ENCODE assay signal across 8 cellular contexts in the genomic region with DNA sequence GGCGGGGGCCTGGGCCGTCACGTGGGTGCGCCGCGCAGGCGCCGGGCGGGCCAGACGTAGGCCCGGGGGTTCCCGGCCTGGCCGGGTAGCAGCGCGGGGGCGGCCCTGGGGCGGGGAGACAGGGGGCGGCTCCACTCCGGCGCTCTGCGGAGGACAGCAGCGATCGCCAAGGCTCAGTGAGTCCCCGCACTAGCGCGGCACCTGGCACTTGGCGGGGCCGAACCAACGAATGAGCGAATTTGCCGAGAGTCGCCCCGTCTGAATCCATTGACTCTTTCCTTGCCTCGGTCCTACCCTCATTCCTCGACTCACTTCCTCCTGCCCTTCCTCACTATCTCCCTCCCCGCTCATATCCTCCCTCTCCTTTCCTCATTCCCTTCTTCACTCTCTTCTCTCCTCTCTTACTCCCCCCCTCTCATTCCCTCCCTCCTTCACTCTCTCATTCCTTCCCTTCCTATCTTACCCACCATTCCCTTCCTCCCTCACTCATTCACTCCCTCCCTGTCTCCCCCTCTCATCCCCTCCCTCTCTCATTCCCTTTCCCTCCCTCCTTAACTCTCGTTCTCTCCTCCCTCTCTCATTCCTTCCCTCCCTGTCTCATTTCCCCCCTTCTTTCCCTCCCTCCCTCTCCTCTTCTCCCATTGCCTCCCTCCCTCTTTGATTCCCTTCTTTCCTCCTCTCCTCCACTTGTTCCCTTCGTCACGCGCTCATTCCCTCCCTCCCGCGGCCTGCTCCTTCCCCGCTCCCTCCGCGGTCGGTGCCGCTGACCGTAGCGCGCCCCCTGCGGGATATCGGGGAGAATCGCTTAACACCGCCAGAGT. TPM values are rescaled to one million over a fixed set of nuclear protein-coding genes. Genes with fewer than 3 reads are reported as not detected.
DNase-seq lines count a peak whose midpoint lies in the region; ATAC-seq, FAIRE-seq and TF ChIP-seq lines count a peak whose summit lies in the region.

No MANE protein-coding gene starts in this region.

- peaks cover 16% of the 10 kb centered on the region for H3K36me3 Mint-ChIP-seq in WTC11

- peaks cover 43% of the 10 kb centered on the region for H3K79me2 ChIP-seq in smooth muscle cell (ENCODE audit: low read depth)

- under 1% methylated on average over 32 of the region's 54 CpGs for WGBS in smooth muscle cell (ENCODE audit: low lambda C conversion rate)

- H2AFZ ChIP-seq in smooth muscle cell (ENCODE audit: low read depth), result peak overlapping the region; percentile 91

- H3K27ac Mint-ChIP-seq in WTC11, result peak overlapping the region; percentile 85

- peak overlapping the region; percentile 92 for H3K4me3 Mint-ChIP-seq in WTC11

- TF ChIP-seq CTCF in WTC11 (IDR thresholded peaks at IDR 0.05), result peak; percentile 70
- TF ChIP-seq CTCF in bronchial epithelial cell (IDR thresholded peaks at IDR 0.05; ENCODE audit: insufficient read depth, low read length, severe bottlenecking), result peak; percentile 88
- peak; percentile 76 for TF ChIP-seq CTCF in smooth muscle cell (IDR thresholded peaks at IDR 0.05; ENCODE audit: borderline replicate concordance, insufficient read depth, poor library complexity, severe bottlenecking)

- H3K27ac ChIP-seq in smooth muscle cell (ENCODE audit: low read depth), result peak overlapping the region; percentile 66

- H3K27me3 ChIP-seq in bronchial epithelial cell (ENCODE audit: control insufficient read depth, insufficient read depth, low read length) (no peaks in the 10 kb centered on the region), smooth muscle cell (ENCODE audit: low read depth) (no peaks in the 10 kb centered on the region)

- peaks cover 41% of the 10 kb centered on the region for H4K20me1 ChIP-seq in smooth muscle cell (ENCODE audit: low read depth)

- ATAC-seq in GM18858 (IDR thresholded peaks at IDR 0.05; ENCODE audit: unreplicated experiment), result peak; percentile 48
- ATAC-seq in HG03066 (IDR thresholded peaks at IDR 0.05; ENCODE audit: low read depth, unreplicated experiment), result peak; percentile 79
- ATAC-seq in WTC11, result peak; percentile 69

- no peak for FAIRE-seq in bronchial epithelial cell (lab: Jason Lieb, UNC)

- in situ Hi-C loops in ACHN (cut with HindIII; ENCODE audit: low pct_ligation_motif_present, low pct_unique_long_range_greater_than_20kb, low sequenced_read_pairs), result no loop called here

- H3K4me3 ChIP-seq in bronchial epithelial cell (ENCODE audit: low read depth, low read length), result peak overlapping the region; percentile 70
- peak overlapping the region; percentile 75 for H3K4me3 ChIP-seq in smooth muscle cell

- H3K4me2 ChIP-seq in smooth muscle cell, result peak overlapping the region; percentile 94

- peaks cover 16% of the 10 kb centered on the region for H3K4me1 Mint-ChIP-seq in WTC11

- no peaks in the 10 kb centered on the region for H3K9me3 Mint-ChIP-seq in WTC11

- H3K36me3 ChIP-seq in bronchial epithelial cell (ENCODE audit: control insufficient read depth, insufficient read depth, low read length) (no peaks in the 10 kb centered on the region), smooth muscle cell (ENCODE audit: low read depth) (no peaks in the 10 kb centered on the region)

- peaks cover 10% of the 10 kb centered on the region for H3K4me1 ChIP-seq in smooth muscle cell (ENCODE audit: low read depth)

- peak; percentile 88 for DNase-seq in ACHN
- DNase-seq in NCI-H2196 treated with DMSO at 0.1 percent for 48 hours (lab: John Stamatoyannopoulos, UW; ENCODE audit: unreplicated experiment), result peak; percentile 91
- peak; percentile 87 for DNase-seq in WTC11 (ENCODE audit: low spot score)
- DNase-seq in bronchial epithelial cell (ENCODE audit: low read depth), result peak; percentile 72
- DNase-seq in iPS-NIHi7 (ENCODE audit: extremely low spot score), result peak; percentile 96
- DNase-seq in smooth muscle cell (lab: John Stamatoyannopoulos, UW; ENCODE audit: unreplicated experiment), result peak; percentile 82

- POLR2A ChIA-PET in WTC11 (lab: Charles Lee), result no interaction called here

- peak overlapping the region; percentile 86 for H3K9ac ChIP-seq in smooth muscle cell (ENCODE audit: low read depth)

- H3F3A ChIP-seq in smooth muscle cell (ENCODE audit: low read depth), result no peaks in the 10 kb centered on the region

- CTCF ChIA-PET in WTC11 (lab: Charles Lee), result interaction anchor here (0.7 to 1.3 kb wide), 3 partner anchors 56 to 78 kb away, joined by 3 to 8 read pairs (median 8); no protein-coding TSS in a partner anchor

- peaks cover 25% of the 10 kb centered on the region for H3K27me3 Mint-ChIP-seq in WTC11 (ENCODE audit: low read depth)

- no peaks in the 10 kb centered on the region for H3K9me3 ChIP-seq in smooth muscle cell (replicated peaks; ENCODE audit: low read depth)

TF ChIP-seq in WTC11, 78 proteins besides CTCF, POLR2A, EP300 and RAD21:
- peak; percentile 79; the same call in 1 of the 2 replicates for TF ChIP-seq HMGXB4 (CRISPR knock-in tag; IDR thresholded peaks at IDR 0.05)
- 0 out of 2 replicates have a peak, but pooled peaks have one; percentile 4 for TF ChIP-seq FOXK1 (CRISPR knock-in tag; IDR thresholded peaks at IDR 0.05)
- TF ChIP-seq ZNF671 (CRISPR knock-in tag; IDR thresholded peaks at IDR 0.05), result no peak
- TF ChIP-seq, protein P1, sequence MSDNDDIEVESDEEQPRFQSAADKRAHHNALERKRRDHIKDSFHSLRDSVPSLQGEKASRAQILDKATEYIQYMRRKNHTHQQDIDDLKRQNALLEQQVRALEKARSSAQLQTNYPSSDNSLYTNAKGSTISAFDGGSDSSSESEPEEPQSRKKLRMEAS (CRISPR knock-in tag; IDR thresholded peaks at IDR 0.05), result peak; percentile 35; the same call in 1 of the 2 replicates
- TF ChIP-seq RELA (CRISPR knock-in tag; IDR thresholded peaks at IDR 0.05; ENCODE audit: borderline replicate concordance), result no peak
- TF ChIP-seq USF1 (CRISPR knock-in tag; IDR thresholded peaks at IDR 0.05), result peak; percentile 45
- TF ChIP-seq KAT7 (CRISPR knock-in tag; IDR thresholded peaks at IDR 0.05; ENCODE audit: borderline replicate concordance), result peak; percentile 26; the same call in 1 of the 2 replicates
- peak; percentile 49; the same call in 1 of the 2 replicates for TF ChIP-seq SMAD3 (CRISPR knock-in tag; IDR thresholded peaks at IDR 0.05; ENCODE audit: borderline replicate concordance)
- TF ChIP-seq, protein P2, sequence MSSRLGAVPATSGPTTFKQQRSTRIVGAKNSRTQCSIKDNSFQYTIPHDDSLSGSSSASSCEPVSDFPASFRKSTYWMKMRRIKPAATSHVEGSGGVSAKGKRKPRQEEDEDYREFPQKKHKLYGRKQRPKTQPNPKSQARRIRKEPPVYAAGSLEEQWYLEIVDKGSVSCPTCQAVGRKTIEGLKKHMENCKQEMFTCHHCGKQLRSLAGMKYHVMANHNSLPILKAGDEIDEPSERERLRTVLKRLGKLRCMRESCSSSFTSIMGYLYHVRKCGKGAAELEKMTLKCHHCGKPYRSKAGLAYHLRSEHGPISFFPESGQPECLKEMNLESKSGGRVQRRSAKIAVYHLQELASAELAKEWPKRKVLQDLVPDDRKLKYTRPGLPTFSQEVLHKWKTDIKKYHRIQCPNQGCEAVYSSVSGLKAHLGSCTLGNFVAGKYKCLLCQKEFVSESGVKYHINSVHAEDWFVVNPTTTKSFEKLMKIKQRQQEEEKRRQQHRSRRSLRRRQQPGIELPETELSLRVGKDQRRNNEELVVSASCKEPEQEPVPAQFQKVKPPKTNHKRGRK (CRISPR knock-in tag; IDR thresholded peaks at IDR 0.05; ENCODE audit: borderline replicate concordance), result peak; percentile 97; the same call in 1 of the 2 replicates

RNA-seq across cellular contexts. Expression of gene KLHL22, which starts 0.5 kb away (rescaled TPM):
- 9.9 to 15.7 TPM (median 12.1 TPM) in 3 replicates for total RNA-seq in WTC11 (2021)
- total RNA-seq in bronchial epithelial cell, result 15.7 and 17.1 TPM in 2 replicates
- total RNA-seq in smooth muscle cell, result 17.1 and 26.1 TPM in 2 replicates
- 18.1 and 27.3 TPM in 2 replicates for polyA plus RNA-seq in smooth muscle cell

RNA-seq across cellular contexts. Expression of gene MED15, which starts 11.3 kb away (rescaled TPM):
- total RNA-seq in WTC11 (2021) (60.9 to 67.7 TPM (median 62.6 TPM) in 3 replicates), bronchial epithelial cell (20.5 and 22.5 TPM in 2 replicates), smooth muscle cell (25.3 and 29.2 TPM in 2 replicates)
- polyA plus RNA-seq in smooth muscle cell, result 70.5 and 78.5 TPM in 2 replicates

RNA-seq across cellular contexts. Expression of gene SCARF2, which starts 58.4 kb away (rescaled TPM):
- total RNA-seq in WTC11 (2021) (17.4 to 26.3 TPM (median 17.5 TPM) in 3 replicates), bronchial epithelial cell (0.26 and 0.53 TPM in 2 replicates), smooth muscle cell (30.9 and 32.8 TPM in 2 replicates)
- polyA plus RNA-seq in smooth muscle cell, result 70.9 and 89.8 TPM in 2 replicates

Comparison
In these comparisons a context has a peak if more than half of its experiments do, and no peak if none do; other contexts are left out.
1. Peak in every context shown above with its lines: DNase-seq, ATAC-seq, H3K4me3 ChIP-seq and H3K27ac ChIP-seq.
2. RNA of gene SCARF2, which starts 58.4 kb away (total RNA-seq): 30.9 to 32.8 TPM in smooth muscle cell and 17.4 to 26.3 TPM in WTC11; 0.26 to 0.53 TPM in bronchial epithelial cell; every median in the first group is over 10 times any median in the second.